In genomic region chr10:35127289-35127891, GRCh38 we compare ENCODE assay signal across 8 cellular contexts. TPM values are rescaled to one million over a fixed set of nuclear protein-coding genes. Genes with fewer than 3 reads are reported as not detected.
DNase-seq lines count a peak whose midpoint lies in the region; ATAC-seq and TF ChIP-seq lines count a peak whose summit lies in the region.

No MANE protein-coding gene starts in this region.

- H3K9me3 ChIP-seq in mononuclear cell (ENCODE audit: low read depth, low read length) = no peaks in the 10 kb centered on the region

- peak overlapping the region; percentile 86 for H3K4me3 Mint-ChIP-seq in endothelial cell (ENCODE audit: unreplicated experiment)

- no peaks in the 10 kb centered on the region for H3K36me3 Mint-ChIP-seq in endothelial cell (ENCODE audit: low read depth, unreplicated experiment)

- no peaks in the 10 kb centered on the region for H3K27me3 ChIP-seq in mononuclear cell (ENCODE audit: insufficient read depth, low read length)

- H3K9me3 Mint-ChIP-seq in endothelial cell (ENCODE audit: unreplicated experiment) = no peaks in the 10 kb centered on the region

- H3K4me1 ChIP-seq in mononuclear cell (ENCODE audit: insufficient read depth, low read length) = peaks cover 21% of the 10 kb centered on the region

- ATAC-seq in GM21515 (IDR thresholded peaks at IDR 0.05; ENCODE audit: unreplicated experiment) = peak; percentile 4

- TF ChIP-seq CTCF in endothelial cell (IDR thresholded peaks at IDR 0.05; ENCODE audit: unreplicated experiment) = no peak

- peak overlapping the region; percentile 92 for H3K27ac Mint-ChIP-seq in endothelial cell (ENCODE audit: unreplicated experiment)

- DNase-seq in AG20443 (ENCODE audit: low spot score) = peak; percentile 84
- DNase-seq in NCI-H146 (lab: John Stamatoyannopoulos, UW) = peak; percentile 52
- DNase-seq in activated CD8-positive, alpha-beta memory T cell treated with anti-CD3 and anti-CD28 coated beads, Interleukin-2, amount 50 U/mL, for 1 hour (ENCODE audit: extremely low read depth) = peak; percentile 32
- peak; percentile 57 for DNase-seq in endothelial cell (ENCODE audit: low spot score)
- DNase-seq in stimulated activated CD8-positive, alpha-beta memory T cell treated with anti-CD3 and anti-CD28 coated beads, Interleukin-2, amount 100 ng/mL, for 48 hours (ENCODE audit: low read depth in 2 of 2) = peak; percentile 54 to 55
- DNase-seq in NCI-H446 treated with DMSO at 0.1 percent for 48 hours (lab: John Stamatoyannopoulos, UW) = no peak

- peaks cover 8% of the 10 kb centered on the region for H3K4me1 Mint-ChIP-seq in endothelial cell (ENCODE audit: unreplicated experiment)

- H3K27me3 Mint-ChIP-seq in endothelial cell (ENCODE audit: unreplicated experiment) = peaks cover 15% of the 10 kb centered on the region

- H3K4me3 ChIP-seq in mononuclear cell (ENCODE audit: low read length) = peak overlapping the region; percentile 86

RNA-seq across cellular contexts. Expression of gene CREM, which starts 0.7 kb away (rescaled TPM):
- total RNA-seq in endothelial cell (ENCODE audit: unreplicated experiment) = 42.8 TPM
- total RNA-seq in mononuclear cell = 37.9 TPM

RNA-seq across cellular contexts. Expression of gene CUL2, which starts 37.2 kb away (rescaled TPM):
- total RNA-seq in endothelial cell (ENCODE audit: unreplicated experiment) (43.4 TPM), mononuclear cell (28.4 TPM)
